8 cellular contexts compared by ENCODE assay signal in the genomic region with DNA sequence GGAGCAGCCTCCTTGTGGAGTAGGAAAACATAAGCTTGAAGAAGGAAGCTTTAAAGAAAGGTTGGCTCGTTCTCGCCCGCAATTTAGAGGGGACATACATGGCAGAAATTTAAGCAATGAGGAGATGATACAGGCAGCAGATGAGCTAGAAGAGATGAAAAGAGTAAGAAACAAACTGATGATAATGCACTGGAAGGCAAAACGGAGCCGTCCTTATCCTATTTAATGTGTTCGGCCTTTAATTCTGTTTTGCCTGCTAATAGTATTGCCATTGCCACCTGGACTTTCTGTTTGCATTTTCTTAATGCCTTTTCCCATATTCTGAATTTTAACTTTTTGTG. TPM values are rescaled to one million over a fixed set of nuclear protein-coding genes. Genes with fewer than 3 reads are reported as not detected.
DNase-seq lines count a peak whose midpoint lies in the region; ATAC-seq, FAIRE-seq and TF ChIP-seq lines count a peak whose summit lies in the region.

No MANE protein-coding gene starts in this region.

- H4K20me1 ChIP-seq in HepG2 (ENCODE audit: insufficient read depth, low read length) = no peaks in the 10 kb centered on the region

- TF ChIP-seq CTCF in HepG2 (CRISPR knock-in tag; IDR thresholded peaks at IDR 0.05) (no peak), thyroid gland (IDR thresholded peaks at IDR 0.05) (peak in 1 of 6 experiments; percentile 15)

- CTCF ChIA-PET in HepG2 (lab: Yijun Ruan, JAX; ENCODE audit: low intra/inter-chr PET ratio, low total read pairs) = interaction anchor here (0.6 kb wide), 1 partner anchor 94 kb away, joined by 4 read pairs; no protein-coding TSS in a partner anchor

- H3K36me3 Mint-ChIP-seq in activated T-cell treated with anti-CD3 and anti-CD28 coated beads, Interleukin-2, amount 50 U/mL, for 4 hours (ENCODE audit: insufficient read depth) = no peaks in the 10 kb centered on the region

- peak overlapping the region; percentile 71 for H3K9ac ChIP-seq in HepG2 (ENCODE audit: insufficient read depth, low read depth, low read length)

- H2AFZ ChIP-seq in HepG2 (ENCODE audit: low read length) = no peak overlapping the region

- peak overlapping the region in 2 of 3 experiments; percentile 73 to 78; a peak in 4 of 6 replicates for H3K4me3 ChIP-seq in HepG2 (replicated peaks in 1 of 3; ENCODE audit: insufficient read depth in 1 of 3, low read depth in 2 of 3, low read length in 3 of 3)
- H3K4me3 ChIP-seq in thyroid gland (replicated peaks in 1 of 3) = peak overlapping the region in 2 of 3 donors; percentile 19 to 50

- H3K9me3 Mint-ChIP-seq in activated T-cell treated with anti-CD3 and anti-CD28 coated beads, Interleukin-2, amount 50 U/mL, for 4 hours = no peaks in the 10 kb centered on the region

- H3K9me3 ChIP-seq in HepG2 (ENCODE audit: low read length) (no peaks in the 10 kb centered on the region), thyroid gland (no peaks in the 10 kb centered on the region)

- no TSS peak for BruUV-seq in HepG2 (replicated peaks; lab: Mats Ljungman, UMichigan)

- H3K4me1 Mint-ChIP-seq in activated T-cell treated with anti-CD3 and anti-CD28 coated beads, Interleukin-2, amount 50 U/mL, for 4 hours (ENCODE audit: low read depth) = peaks cover 14% of the 10 kb centered on the region

- H3K27ac ChIP-seq in angular gyrus (ENCODE audit: low read depth, low read length) (peak overlapping the region; percentile 88), HepG2 (ENCODE audit: extremely low read length, insufficient read depth, low read length) (peak overlapping the region; percentile 86), thyroid gland (peak overlapping the region; percentile 92 to 98 (median 95))

- peak overlapping the region; percentile 84 for H3K4me2 ChIP-seq in HepG2 (ENCODE audit: low read depth, low read length)

- intact Hi-C loops in HepG2 (cut with micrococcal nuclease; ENCODE audit: unreplicated experiment) (loop anchor here (1.0 kb wide), 1 partner anchor 97 kb away; no protein-coding TSS in a partner anchor), thyroid gland (cut with DNase I) (no loop called here), head of caudate nucleus (cut with DNase I) (no loop called here)

- peak overlapping the region; percentile 86 for H3K4me3 Mint-ChIP-seq in activated T-cell treated with anti-CD3 and anti-CD28 coated beads, Interleukin-2, amount 50 U/mL, for 4 hours

- H3K36me3 ChIP-seq in HepG2 (replicated peaks in 1 of 2; ENCODE audit: control insufficient read depth in 1 of 2, insufficient read depth in 2 of 2, low read length in 2 of 2) (no peaks in the 10 kb centered on the region), thyroid gland (no peaks in the 10 kb centered on the region)

- H3K4me1 ChIP-seq in HepG2 (ENCODE audit: insufficient read depth, low read length) (peaks cover 7% of the 10 kb centered on the region; the same call in 1 of the 2 replicates), thyroid gland (peaks cover 0 to 3% of the 10 kb centered on the region in 2 donors)

- TF ChIP-seq EP300 in HepG2 (IDR thresholded peaks at IDR 0.05; ENCODE audit: low read depth in 2 of 2, low read length in 2 of 2) (no peak), HepG2 (CRISPR knock-in tag; IDR thresholded peaks at IDR 0.05; ENCODE audit: borderline replicate concordance) (no peak)

- no peak for ATAC-seq in activated T-cell treated with anti-CD3 and anti-CD28 coated beads, Interleukin-2, amount 50 U/mL, for 4 hours
- ATAC-seq in HepG2 = no peak
- no peak for ATAC-seq in HG03159 (IDR thresholded peaks at IDR 0.05; ENCODE audit: unreplicated experiment)

- H3K27me3 Mint-ChIP-seq in activated T-cell treated with anti-CD3 and anti-CD28 coated beads, Interleukin-2, amount 50 U/mL, for 4 hours (ENCODE audit: low read depth) = no peaks in the 10 kb centered on the region

- 71% methylated on average over 6 of the region's 6 CpGs for WGBS in HepG2 (ENCODE audit: low lambda C conversion rate)
- WGBS in thyroid gland, 2 donors = 10 to 12% methylated on average over 6 of the region's 6 CpGs

- no peak for TF ChIP-seq POLR2A in HepG2 (IDR thresholded peaks at IDR 0.05; ENCODE audit: insufficient read depth in 1 of 2, low read depth in 2 of 2, low read length in 2 of 2)
- no peak for TF ChIP-seq POLR2A in thyroid gland (IDR thresholded peaks at IDR 0.05)

- DNase-seq in activated T-cell treated with anti-CD3 and anti-CD28 coated beads, Interleukin-2, amount 50 U/mL, for 4 hours = no peak
- DNase-seq in activated T-cell treated with anti-CD3 and anti-CD28 coated beads for 4 hours (no peak), HepG2 (ENCODE audit: low spot score) (no peak), thyroid gland (no peak), DMS53 (lab: John Stamatoyannopoulos, UW) (no peak), head of caudate nucleus (no peak)

- in situ Hi-C loops in HepG2 (cut with HindIII; ENCODE audit: extremely low pct_ligation_motif_present, low pct_unique_long_range_greater_than_20kb) = no loop called here

- H3K27me3 ChIP-seq in HepG2 (ENCODE audit: control insufficient read depth in 1 of 2, insufficient read depth in 2 of 2, low read length in 2 of 2) = no peaks in the 10 kb centered on the region
- no peaks in the 10 kb centered on the region for H3K27me3 ChIP-seq in thyroid gland

- POLR2A ChIA-PET in HepG2 (lab: Yijun Ruan, JAX) = interaction anchor here (0.7 to 2.2 kb wide), 3 partner anchors 55 to 61 kb away, joined by 3 to 13 read pairs (median 9); no protein-coding TSS in a partner anchor

- no peak for FAIRE-seq in HepG2 (lab: Jason Lieb, UNC)

- peaks cover 2% of the 10 kb centered on the region for H3K79me2 ChIP-seq in HepG2 (ENCODE audit: insufficient read depth, low read length)

- no peak for TF ChIP-seq RAD21 in HepG2 (CRISPR knock-in tag; IDR thresholded peaks at IDR 0.05)

RNA-seq across cellular contexts. Expression of a gene that starts 1.4 kb away (rescaled TPM):
- total RNA-seq in activated T-cell treated with anti-CD3 and anti-CD28 coated beads, Interleukin-2, amount 50 U/mL, for 4 hours = 1 to 10 TPM; 5.3 to 5.5 (median 5.4) TPM
- total RNA-seq in HepG2 (2016; rRNA removed; fragmentation: Illumina TruSeq; extraction: Trizol) (14.8 and 23.1 TPM in 2 replicates), thyroid gland (10 to 100 TPM; 58.2 to 79.0 (median 65.5) TPM)
- total RNA-seq in HepG2 (2016; cell fraction: cytosol; rRNA removed; fragmentation: Illumina TruSeq; extraction: Trizol; ENCODE audit: low read depth) = 7.1 TPM in 2 replicates
- 15.5 and 21.7 TPM in 2 replicates for total RNA-seq in HepG2 (2016; cell fraction: insoluble cytoplasmic fraction; rRNA removed; fragmentation: Illumina TruSeq; extraction: Trizol)
- total RNA-seq in HepG2 (2016; cell fraction: membrane; rRNA removed; fragmentation: Illumina TruSeq; extraction: Trizol) = 13.2 and 14.2 TPM in 2 replicates
- 10.2 and 10.3 TPM in 2 replicates for total RNA-seq in HepG2 (2016; cell fraction: nucleus; rRNA removed; fragmentation: Illumina TruSeq; extraction: Trizol)
- polyA plus RNA-seq in HepG2 (2011; rRNA removed) = 9.4 and 11.2 TPM in 2 replicates
- polyA plus RNA-seq in HepG2 (2011; cell fraction: cytosol; rRNA removed) = 8.4 and 10.8 TPM in 2 replicates
- polyA plus RNA-seq in HepG2 (2011; cell fraction: nucleus; rRNA removed) = 5.6 and 9.0 TPM in 2 replicates
- 11.4 and 14.8 TPM in 2 replicates for polyA plus RNA-seq in HepG2 (2012)
- 7.0 and 7.2 TPM in 2 replicates for polyA plus RNA-seq in HepG2 (2016; cell fraction: cytosol; fragmentation: Illumina TruSeq; extraction: Trizol; ENCODE audit: low read depth)
- 34.4 and 35.1 TPM in 2 replicates for polyA plus RNA-seq in HepG2 (2016; cell fraction: insoluble cytoplasmic fraction; fragmentation: Illumina TruSeq; extraction: Trizol; ENCODE audit: low read depth)
- polyA plus RNA-seq in HepG2 (2016; cell fraction: membrane; fragmentation: Illumina TruSeq; extraction: Trizol; ENCODE audit: low read depth) = 13.5 and 14.8 TPM in 2 replicates
- polyA plus RNA-seq in HepG2 (2016; cell fraction: nucleus; fragmentation: Illumina TruSeq; extraction: Trizol; ENCODE audit: insufficient read depth, low read depth) = 19.1 and 20.7 TPM in 2 replicates
- 2.3 and 4.0 TPM in 2 replicates for polyA minus RNA-seq in HepG2 (2011; rRNA and poly(A)+ RNA removed; ENCODE audit: low replicate concordance)
- 3.3 and 3.9 TPM in 2 replicates for polyA minus RNA-seq in HepG2 (2011; cell fraction: cytosol; rRNA and poly(A)+ RNA removed)
- 3.2 and 3.9 TPM in 2 replicates for polyA minus RNA-seq in HepG2 (2011; cell fraction: nucleus; rRNA and poly(A)+ RNA removed)

RNA-seq across cellular contexts. Expression of a gene that starts 22.4 kb away (rescaled TPM):
- total RNA-seq in activated T-cell treated with anti-CD3 and anti-CD28 coated beads, Interleukin-2, amount 50 U/mL, for 4 hours = 1 to 10 TPM; 2.5 to 4.3 (median 2.5) TPM
- total RNA-seq in HepG2 (2016; rRNA removed; fragmentation: Illumina TruSeq; extraction: Trizol) = 0.09 TPM in 1 of 2 replicates, not detected in the other
- not detected in 2 replicates for total RNA-seq in HepG2 (2016; cell fraction: cytosol; rRNA removed; fragmentation: Illumina TruSeq; extraction: Trizol; ENCODE audit: low read depth)
- total RNA-seq in HepG2 (2016; cell fraction: insoluble cytoplasmic fraction; rRNA removed; fragmentation: Illumina TruSeq; extraction: Trizol) = 0.22 TPM in 1 of 2 replicates, not detected in the other
- total RNA-seq in HepG2 (2016; cell fraction: membrane; rRNA removed; fragmentation: Illumina TruSeq; extraction: Trizol) = not detected in 2 replicates
- total RNA-seq in HepG2 (2016; cell fraction: nucleus; rRNA removed; fragmentation: Illumina TruSeq; extraction: Trizol) = 0.53 TPM in 1 of 2 replicates, not detected in the other
- polyA plus RNA-seq in HepG2 (2011; rRNA removed) = 0.08 and 0.12 TPM in 2 replicates
- not detected in 2 replicates for polyA plus RNA-seq in HepG2 (2011; cell fraction: cytosol; rRNA removed)
- polyA plus RNA-seq in HepG2 (2011; cell fraction: nucleus; rRNA removed) = 0.40 TPM in 1 of 2 replicates, not detected in the other
- 0.21 and 0.27 TPM in 2 replicates for polyA plus RNA-seq in HepG2 (2012)
- polyA plus RNA-seq in HepG2 (2016; cell fraction: cytosol; fragmentation: Illumina TruSeq; extraction: Trizol; ENCODE audit: low read depth) = not detected in 2 replicates
- polyA plus RNA-seq in HepG2 (2016; cell fraction: insoluble cytoplasmic fraction; fragmentation: Illumina TruSeq; extraction: Trizol; ENCODE audit: low read depth) = not detected in 2 replicates
- not detected in 2 replicates for polyA plus RNA-seq in HepG2 (2016; cell fraction: membrane; fragmentation: Illumina TruSeq; extraction: Trizol; ENCODE audit: low read depth)
- 0.46 and 0.73 TPM in 2 replicates for polyA plus RNA-seq in HepG2 (2016; cell fraction: nucleus; fragmentation: Illumina TruSeq; extraction: Trizol; ENCODE audit: insufficient read depth, low read depth)
- not detected in 2 replicates for polyA minus RNA-seq in HepG2 (2011; rRNA and poly(A)+ RNA removed; ENCODE audit: low replicate concordance)
- not detected in 2 replicates for polyA minus RNA-seq in HepG2 (2011; cell fraction: cytosol; rRNA and poly(A)+ RNA removed)
- polyA minus RNA-seq in HepG2 (2011; cell fraction: nucleus; rRNA and poly(A)+ RNA removed) = 0.37 TPM in 1 of 2 replicates, not detected in the other
- 10 to 100 TPM; 38.1 to 61.1 (median 43.7) TPM for total RNA-seq in thyroid gland

RNA-seq across cellular contexts. Expression of a gene that starts 44.8 kb away (rescaled TPM):
- 10 to 100 TPM; 10.6 to 14.7 (median 10.8) TPM for total RNA-seq in activated T-cell treated with anti-CD3 and anti-CD28 coated beads, Interleukin-2, amount 50 U/mL, for 4 hours
- total RNA-seq in HepG2 (2016; rRNA removed; fragmentation: Illumina TruSeq; extraction: Trizol) (31.0 and 36.1 TPM in 2 replicates), thyroid gland (10 to 100 TPM; 72.0 to 91.8 (median 79.8) TPM)
- 13.0 and 14.9 TPM in 2 replicates for total RNA-seq in HepG2 (2016; cell fraction: cytosol; rRNA removed; fragmentation: Illumina TruSeq; extraction: Trizol; ENCODE audit: low read depth)
- 31.3 and 40.7 TPM in 2 replicates for total RNA-seq in HepG2 (2016; cell fraction: insoluble cytoplasmic fraction; rRNA removed; fragmentation: Illumina TruSeq; extraction: Trizol)
- 13.2 and 13.9 TPM in 2 replicates for total RNA-seq in HepG2 (2016; cell fraction: membrane; rRNA removed; fragmentation: Illumina TruSeq; extraction: Trizol)
- 14.6 TPM in 2 replicates for total RNA-seq in HepG2 (2016; cell fraction: nucleus; rRNA removed; fragmentation: Illumina TruSeq; extraction: Trizol)
- polyA plus RNA-seq in HepG2 (2011; rRNA removed) = 12.6 and 13.3 TPM in 2 replicates
- 6.5 and 10.6 TPM in 2 replicates for polyA plus RNA-seq in HepG2 (2011; cell fraction: cytosol; rRNA removed)
- 8.1 and 10.6 TPM in 2 replicates for polyA plus RNA-seq in HepG2 (2011; cell fraction: nucleus; rRNA removed)
- 36.2 and 51.2 TPM in 2 replicates for polyA plus RNA-seq in HepG2 (2012)
- polyA plus RNA-seq in HepG2 (2016; cell fraction: cytosol; fragmentation: Illumina TruSeq; extraction: Trizol; ENCODE audit: low read depth) = 10.2 and 12.2 TPM in 2 replicates
- polyA plus RNA-seq in HepG2 (2016; cell fraction: insoluble cytoplasmic fraction; fragmentation: Illumina TruSeq; extraction: Trizol; ENCODE audit: low read depth) = 66.3 and 74.1 TPM in 2 replicates
- polyA plus RNA-seq in HepG2 (2016; cell fraction: membrane; fragmentation: Illumina TruSeq; extraction: Trizol; ENCODE audit: low read depth) = 12.4 and 16.1 TPM in 2 replicates
- polyA plus RNA-seq in HepG2 (2016; cell fraction: nucleus; fragmentation: Illumina TruSeq; extraction: Trizol; ENCODE audit: insufficient read depth, low read depth) = 43.6 and 49.8 TPM in 2 replicates
- polyA minus RNA-seq in HepG2 (2011; rRNA and poly(A)+ RNA removed; ENCODE audit: low replicate concordance) = 3.5 and 13.0 TPM in 2 replicates
- 5.4 and 6.7 TPM in 2 replicates for polyA minus RNA-seq in HepG2 (2011; cell fraction: cytosol; rRNA and poly(A)+ RNA removed)
- 7.1 and 8.2 TPM in 2 replicates for polyA minus RNA-seq in HepG2 (2011; cell fraction: nucleus; rRNA and poly(A)+ RNA removed)

RNA-seq across cellular contexts. Expression of a gene that starts 56.4 kb away (rescaled TPM):
- 100 to 1,000 TPM; 196 to 207 (median 204) TPM for total RNA-seq in activated T-cell treated with anti-CD3 and anti-CD28 coated beads, Interleukin-2, amount 50 U/mL, for 4 hours
- total RNA-seq in HepG2 (2016; rRNA removed; fragmentation: Illumina TruSeq; extraction: Trizol) (469 and 687 TPM in 2 replicates), thyroid gland (100 to 1,000 TPM; 273 to 382 (median 361) TPM)
- total RNA-seq in HepG2 (2016; cell fraction: cytosol; rRNA removed; fragmentation: Illumina TruSeq; extraction: Trizol; ENCODE audit: low read depth) = 65.6 and 69.7 TPM in 2 replicates
- 454 and 705 TPM in 2 replicates for total RNA-seq in HepG2 (2016; cell fraction: insoluble cytoplasmic fraction; rRNA removed; fragmentation: Illumina TruSeq; extraction: Trizol)
- total RNA-seq in HepG2 (2016; cell fraction: membrane; rRNA removed; fragmentation: Illumina TruSeq; extraction: Trizol) = 155 and 156 TPM in 2 replicates
- total RNA-seq in HepG2 (2016; cell fraction: nucleus; rRNA removed; fragmentation: Illumina TruSeq; extraction: Trizol) = 190 and 205 TPM in 2 replicates
- polyA plus RNA-seq in HepG2 (2011; rRNA removed) = 312 and 358 TPM in 2 replicates
- polyA plus RNA-seq in HepG2 (2011; cell fraction: cytosol; rRNA removed) = 252 and 394 TPM in 2 replicates
- polyA plus RNA-seq in HepG2 (2011; cell fraction: nucleus; rRNA removed) = 161 and 228 TPM in 2 replicates
- polyA plus RNA-seq in HepG2 (2012) = 304 and 421 TPM in 2 replicates
- polyA plus RNA-seq in HepG2 (2016; cell fraction: cytosol; fragmentation: Illumina TruSeq; extraction: Trizol; ENCODE audit: low read depth) = 36.8 and 38.0 TPM in 2 replicates
- 558 and 637 TPM in 2 replicates for polyA plus RNA-seq in HepG2 (2016; cell fraction: insoluble cytoplasmic fraction; fragmentation: Illumina TruSeq; extraction: Trizol; ENCODE audit: low read depth)
- polyA plus RNA-seq in HepG2 (2016; cell fraction: membrane; fragmentation: Illumina TruSeq; extraction: Trizol; ENCODE audit: low read depth) = 89.0 and 96.0 TPM in 2 replicates
- polyA plus RNA-seq in HepG2 (2016; cell fraction: nucleus; fragmentation: Illumina TruSeq; extraction: Trizol; ENCODE audit: insufficient read depth, low read depth) = 444 and 460 TPM in 2 replicates
- polyA minus RNA-seq in HepG2 (2011; rRNA and poly(A)+ RNA removed; ENCODE audit: low replicate concordance) = 93.9 and 199 TPM in 2 replicates
- 113 and 127 TPM in 2 replicates for polyA minus RNA-seq in HepG2 (2011; cell fraction: cytosol; rRNA and poly(A)+ RNA removed)
- polyA minus RNA-seq in HepG2 (2011; cell fraction: nucleus; rRNA and poly(A)+ RNA removed) = 114 and 158 TPM in 2 replicates

Comparison
In these comparisons a context has a peak if more than half of its experiments do, and no peak if none do; other contexts are left out.
1. RNA of a gene that starts 22.4 kb away (total RNA-seq): 38.1 to 61.1 TPM in thyroid gland; 2.5 to 4.3 TPM in activated T-cell treated with anti-CD3 and anti-CD28 coated beads, Interleukin-2, amount 50 U/mL, for 4 hours and 0.09 to 0.53 TPM in HepG2; every median in the first group is over 4 times any median in the second.
2. Peak in every context shown above with its lines, with median percentiles within 50 percentile points of each other: H3K27ac ChIP-seq.